11 cellular contexts compared by ENCODE assay signal in genomic region chr11:68371176-68372041, GRCh38. TPM values are rescaled to one million over a fixed set of nuclear protein-coding genes. Genes with fewer than 3 reads are reported as not detected.
DNase-seq lines count a peak whose midpoint lies in the region; ATAC-seq and TF ChIP-seq lines count a peak whose summit lies in the region.
"Had no signal": no experiment of that assay in that cellular context is flagged by ENCODE, and none has a peak within 500 bp of the region (broad histone marks: within the 10 kb centered on the region; RNA-seq: fewer than 3 reads in every experiment).

No MANE protein-coding gene starts in this region.

- H3K4me3 ChIP-seq in AG10803 (ENCODE audit: low read length) = no peak overlapping the region
- no peak overlapping the region for H3K4me3 ChIP-seq in CD4-positive, alpha-beta memory T cell (ENCODE audit: low read length in 2 of 2)

- peaks cover 41% of the 10 kb centered on the region for H3K36me3 Mint-ChIP-seq in endothelial cell (ENCODE audit: low read depth, unreplicated experiment)
- H3K36me3 Mint-ChIP-seq in nephron (ENCODE audit: low read depth) = peaks cover 36% of the 10 kb centered on the region
- H3K36me3 Mint-ChIP-seq in CD4-positive, alpha-beta memory T cell = no peaks in the 10 kb centered on the region

- DNase-seq in AG10803 (ENCODE audit: low read depth) (peak; percentile 44), endothelial cell (ENCODE audit: low spot score) (no peak), omental fat pad (ENCODE audit: low spot score) (no peak)
- no peak for DNase-seq in CD4-positive, alpha-beta memory T cell
- DNase-seq: NCI-H1930, occipital lobe had no signal

- peak overlapping the region; percentile 72 for H3K4me3 Mint-ChIP-seq in endothelial cell (ENCODE audit: unreplicated experiment)
- peak overlapping the region; percentile 21 to 67 (median 50) for H3K4me3 Mint-ChIP-seq in nephron
- no peak overlapping the region for H3K4me3 Mint-ChIP-seq in CD4-positive, alpha-beta memory T cell

- H3K4me1 Mint-ChIP-seq in endothelial cell (ENCODE audit: unreplicated experiment) (peaks cover 26% of the 10 kb centered on the region), nephron (peaks cover 63% of the 10 kb centered on the region)
- no peaks in the 10 kb centered on the region for H3K4me1 Mint-ChIP-seq in CD4-positive, alpha-beta memory T cell

- H3K27ac ChIP-seq in CD4-positive, alpha-beta memory T cell (ENCODE audit: low read depth, low read length) = no peak overlapping the region

- H3K4me1 ChIP-seq in CD4-positive, alpha-beta memory T cell (ENCODE audit: insufficient read depth, low read length) = no peaks in the 10 kb centered on the region

- CTCF ChIA-PET in CD4-positive, alpha-beta memory T cell (lab: Charles Lee; ENCODE audit: partially characterized antibody) = no interaction called here

- peaks cover 16% of the 10 kb centered on the region for H3K27me3 Mint-ChIP-seq in endothelial cell (ENCODE audit: unreplicated experiment)
- H3K27me3 Mint-ChIP-seq in nephron (ENCODE audit: low read depth) = no peaks in the 10 kb centered on the region
- peaks cover 2% of the 10 kb centered on the region in 2 donors for H3K27me3 Mint-ChIP-seq in CD4-positive, alpha-beta memory T cell

- no peak for TF ChIP-seq CTCF in AG10803 (conservative IDR thresholded peaks at IDR 0.05; ENCODE audit: low read length)
- TF ChIP-seq CTCF in endothelial cell (IDR thresholded peaks at IDR 0.05; ENCODE audit: unreplicated experiment) = no peak
- no peak for TF ChIP-seq CTCF in nephron (IDR thresholded peaks at IDR 0.05; ENCODE audit: unreplicated experiment in 3 of 3)
- TF ChIP-seq CTCF in omental fat pad (IDR thresholded peaks at IDR 0.05) = no peak

- H3K9me3 Mint-ChIP-seq in endothelial cell (ENCODE audit: unreplicated experiment) = peaks cover 4% of the 10 kb centered on the region
- H3K9me3 Mint-ChIP-seq in nephron = no peaks in the 10 kb centered on the region
- peaks cover 0 to 2% (median 0%) of the 10 kb centered on the region in 8 donors for H3K9me3 Mint-ChIP-seq in CD4-positive, alpha-beta memory T cell

- ATAC-seq in HG02678 (IDR thresholded peaks at IDR 0.05; ENCODE audit: unreplicated experiment) = peak; percentile 40
- no peak for ATAC-seq in GM19452 (IDR thresholded peaks at IDR 0.05; ENCODE audit: unreplicated experiment)
- ATAC-seq in omental fat pad (ENCODE audit: low FRiP score) = no peak
- ATAC-seq in HG03354 (IDR thresholded peaks at IDR 0.05; ENCODE audit: poor library complexity, severe bottlenecking, unreplicated experiment) = no peak

- no peaks in the 10 kb centered on the region for H3K27me3 ChIP-seq in CD4-positive, alpha-beta memory T cell (ENCODE audit: insufficient read depth, low read length)

- intact Hi-C loops in CD4-positive, alpha-beta memory T cell (cut with micrococcal nuclease) = no loop called here

- H3K9me3 ChIP-seq in CD4-positive, alpha-beta memory T cell (ENCODE audit: control insufficient read depth in 1 of 2, low read length in 2 of 2) = no peaks in the 10 kb centered on the region
- H3K9me3 ChIP-seq: SK-N-SH had no signal

- POLR2A ChIA-PET in CD4-positive, alpha-beta memory T cell (lab: Charles Lee; ENCODE audit: partially characterized antibody) = no interaction called here

- H3K27ac Mint-ChIP-seq in endothelial cell (ENCODE audit: unreplicated experiment) (peak overlapping the region; percentile 26), nephron (peak overlapping the region; percentile 97 to 99 (median 98))
- H3K27ac Mint-ChIP-seq in CD4-positive, alpha-beta memory T cell = no peak overlapping the region

- no peaks in the 10 kb centered on the region for H3K36me3 ChIP-seq in CD4-positive, alpha-beta memory T cell (ENCODE audit: insufficient read depth, low read length)

RNA-seq across cellular contexts. Expression of gene LRP5, which starts 59.0 kb away (rescaled TPM):
- 72.3 TPM for total RNA-seq in endothelial cell (ENCODE audit: unreplicated experiment)
- total RNA-seq in omental fat pad = 10 to 100 TPM; 18.0 to 44.5 (median 34.6) TPM
- total RNA-seq in CD4-positive, alpha-beta memory T cell = 1 to 10 TPM; 1.4 to 1.9 TPM
- under 1 TPM in 1 of 2 donors, not detected in 1; 0.61 TPM for polyA plus RNA-seq in CD4-positive, alpha-beta memory T cell

Comparison
In these comparisons a context has a peak if more than half of its experiments do, and no peak if none do; other contexts are left out.
1. H3K27ac Mint-ChIP-seq: peak in endothelial cell (single experiment) and nephron (3 of 3); none in CD4-positive, alpha-beta memory T cell (0 of 7).
2. H3K4me3 Mint-ChIP-seq: peak in endothelial cell (single experiment) and nephron (3 of 3); none in CD4-positive, alpha-beta memory T cell (0 of 8).
3. RNA of gene LRP5, which starts 59.0 kb away (total RNA-seq): 72.3 TPM in endothelial cell (single experiment) and 18.0 to 44.5 TPM in omental fat pad; 1.4 to 1.9 TPM in CD4-positive, alpha-beta memory T cell; every median in the first group is over 4 times any median in the second.